ENCODE assay signal across 12 cellular contexts in genomic region chr16:65961491-65962143, GRCh38.
"Had no signal": no experiment of that assay in that cellular context is flagged by ENCODE, and none has a peak within 500 bp of the region (broad histone marks: within the 10 kb centered on the region; RNA-seq: fewer than 3 reads in every experiment).

No MANE protein-coding gene starts in this region.

- H3K27ac Mint-ChIP-seq: activated naive CD4-positive, alpha-beta T cell treated with anti-CD3 and anti-CD28 coated beads, Interleukin-2, amount 50 U/mL, for 72 hours; activated T-cell treated with anti-CD3 and anti-CD28 coated beads, Interleukin-2, amount 50 U/mL, for 72 hours had no signal

- H3K36me3 Mint-ChIP-seq: activated naive CD4-positive, alpha-beta T cell treated with anti-CD3 and anti-CD28 coated beads, Interleukin-2, amount 50 U/mL, for 72 hours had no signal

- DNase-seq: activated CD4-positive, alpha-beta T cell treated with anti-CD3 and anti-CD28 coated beads for 1 hour; activated gamma-delta T cell treated with Interleukin-2 at 50 U/mL for 16 hours; activated T-cell treated with anti-CD3 and anti-CD28 coated beads, Interleukin-2, amount 50 U/mL, for 72 hours; adrenal gland; dorsolateral prefrontal cortex; left lung; midbrain; stimulated activated naive CD8-positive, alpha-beta T cell treated with anti-CD3 and anti-CD28 coated beads, Interleukin-15, Interleukin-2, amounts not matched to agents 100 U/mL and 50 U/mL, for 24 hours; substantia nigra; tibial artery; WERI-Rb-1 had no signal

- H3K9me3 Mint-ChIP-seq: activated naive CD4-positive, alpha-beta T cell treated with anti-CD3 and anti-CD28 coated beads, Interleukin-2, amount 50 U/mL, for 72 hours; activated T-cell treated with anti-CD3 and anti-CD28 coated beads, Interleukin-2, amount 50 U/mL, for 72 hours had no signal

- H3K4me3 Mint-ChIP-seq: activated T-cell treated with anti-CD3 and anti-CD28 coated beads, Interleukin-2, amount 50 U/mL, for 72 hours had no signal
